In the genomic region with DNA sequence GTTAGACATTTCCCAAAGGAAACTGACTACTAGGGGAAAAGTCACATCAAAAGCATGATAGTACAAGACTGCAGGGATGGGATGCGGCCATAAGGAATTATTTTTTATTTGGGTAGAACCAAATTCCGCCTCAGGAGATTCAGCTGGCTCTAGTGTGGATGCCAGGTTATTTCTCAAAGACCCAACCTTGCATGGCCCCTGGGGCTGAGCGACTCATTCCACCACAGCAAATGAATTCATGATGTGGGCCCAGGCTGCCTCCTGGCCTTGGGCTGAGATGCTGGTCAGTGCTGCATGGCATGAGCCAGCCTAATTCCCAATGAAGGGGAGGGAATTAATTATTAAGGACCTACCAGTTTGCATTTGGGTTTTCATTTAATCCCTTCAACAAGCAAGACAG, we compare ENCODE assay signal across 23 cellular contexts. TPM values are rescaled to one million over a fixed set of nuclear protein-coding genes. Genes with fewer than 3 reads are reported as not detected.
"Had no signal": no experiment of that assay in that cellular context is flagged by ENCODE, and none has a peak within 500 bp of the region (broad histone marks: within the 10 kb centered on the region; RNA-seq: fewer than 3 reads in every experiment).

No MANE protein-coding gene starts in this region.

- H3K9me3 Mint-ChIP-seq: memory B cell; mesothelial cell of epicardium; natural killer cell; neural crest cell; stimulated activated effector memory CD8-positive, alpha-beta T cell treated with anti-CD3 and anti-CD28 coated beads, Interleukin-12 subunit alpha, Interleukin-12 subunit beta, amount 100 ng/mL, for 72 hours had no signal

- H3K27me3 Mint-ChIP-seq: memory B cell; stimulated activated naive CD8-positive, alpha-beta T cell treated with anti-CD3 and anti-CD28 coated beads, Interleukin-15, Interleukin-2, amounts not matched to agents 100 ng/mL and 50 ng/mL, for 24 hours had no signal

- H3K36me3 ChIP-seq: left ventricle myocardium inferior, lower lobe of right lung, ovary, prostate gland, right lobe of liver, uterus had no signal

- H3K27me3 ChIP-seq: ovary, right lobe of liver, tibial artery, upper lobe of left lung, uterus had no signal

- H3K4me3 ChIP-seq: coronary artery, left ventricle myocardium inferior, lower lobe of right lung, ovary, prostate gland, right lobe of liver, tibial artery, upper lobe of left lung, uterus had no signal

- H3K27ac Mint-ChIP-seq: endodermal cell; memory B cell; mesothelial cell of epicardium; natural killer cell; stimulated activated effector memory CD8-positive, alpha-beta T cell treated with anti-CD3 and anti-CD28 coated beads, Interleukin-12 subunit alpha, Interleukin-12 subunit beta, amount 100 ng/mL, for 72 hours; stimulated activated naive CD8-positive, alpha-beta T cell treated with anti-CD3 and anti-CD28 coated beads, Interleukin-15, Interleukin-2, amounts not matched to agents 100 ng/mL and 50 ng/mL, for 24 hours had no signal

- H3K4me3 Mint-ChIP-seq: endodermal cell; memory B cell; mesothelial cell of epicardium; natural killer cell; neural crest cell; stimulated activated effector memory CD8-positive, alpha-beta T cell treated with anti-CD3 and anti-CD28 coated beads, Interleukin-12 subunit alpha, Interleukin-12 subunit beta, amount 100 ng/mL, for 72 hours; stimulated activated naive CD8-positive, alpha-beta T cell treated with anti-CD3 and anti-CD28 coated beads, Interleukin-15, Interleukin-2, amounts not matched to agents 100 ng/mL and 50 ng/mL, for 24 hours had no signal

- H3K27ac ChIP-seq: coronary artery, left ventricle myocardium inferior, lower lobe of right lung, ovary, prostate gland, right lobe of liver, tibial artery, upper lobe of left lung, uterus had no signal

- ATAC-seq: left cardiac atrium; lower lobe of right lung; natural killer cell; right lobe of liver; stimulated activated effector memory CD8-positive, alpha-beta T cell treated with anti-CD3 and anti-CD28 coated beads, Interleukin-12 subunit alpha, Interleukin-12 subunit beta, amount 100 ng/mL, for 72 hours had no signal

- H3K4me1 ChIP-seq: lower lobe of right lung, prostate gland, right lobe of liver, tibial artery, upper lobe of left lung, uterus had no signal

- H3K4me1 Mint-ChIP-seq: mesothelial cell of epicardium had no signal

- H3K36me3 Mint-ChIP-seq: natural killer cell had no signal

- DNase-seq: effector CD4-positive, alpha-beta T cell; endodermal cell; kidney; left cardiac atrium; left ventricle myocardium inferior; lower lobe of right lung; natural killer cell; ovary; retina; right lobe of liver; stimulated activated CD4-positive, alpha-beta T cell treated with anti-CD3 and anti-CD28 coated beads, Interleukin-4, amount 100 ng/mL, for 1 hour; stimulated activated CD8-positive, alpha-beta memory T cell treated with anti-CD3 and anti-CD28 coated beads, Interleukin-4, amount 100 ng/mL, for 48 hours; tibial artery; upper lobe of left lung; uterus had no signal

- H3K9me3 ChIP-seq: left ventricle myocardium inferior, lower lobe of right lung, ovary, prostate gland, right lobe of liver, upper lobe of left lung, uterus had no signal

RNA-seq across cellular contexts. Expression of a gene that starts 43.9 kb away (rescaled TPM):
- total RNA-seq: fibroblast of lung had no signal
- polyA plus RNA-seq: fibroblast of lung had no signal
